ENCODE assay signal across 16 cellular contexts in genomic region chr17:14042411-14042810, GRCh38.
"Had no signal": no experiment of that assay in that cellular context is flagged by ENCODE, and none has a peak within 500 bp of the region (broad histone marks: within the 10 kb centered on the region; RNA-seq: fewer than 3 reads in every experiment).

No MANE protein-coding gene starts in this region.

- H3K4me3 Mint-ChIP-seq: activated CD4-positive, alpha-beta memory T cell treated with anti-CD3 and anti-CD28 coated beads for 36 hours; activated CD8-positive, alpha-beta memory T cell treated with anti-CD3 and anti-CD28 coated beads, Interleukin-2, amount 10 ng/mL, durations not matched to agents 7 days and 5 days; activated naive CD8-positive, alpha-beta T cell; naive B cell had no signal

- H3K27ac Mint-ChIP-seq: activated CD4-positive, alpha-beta memory T cell treated with anti-CD3 and anti-CD28 coated beads for 36 hours; activated CD8-positive, alpha-beta memory T cell treated with anti-CD3 and anti-CD28 coated beads, Interleukin-2, amount 10 ng/mL, durations not matched to agents 7 days and 5 days; activated naive CD8-positive, alpha-beta T cell; naive B cell had no signal

- H3K27me3 Mint-ChIP-seq: activated CD4-positive, alpha-beta memory T cell treated with anti-CD3 and anti-CD28 coated beads for 36 hours; activated CD8-positive, alpha-beta memory T cell treated with anti-CD3 and anti-CD28 coated beads, Interleukin-2, amount 10 ng/mL, durations not matched to agents 7 days and 5 days; activated naive CD8-positive, alpha-beta T cell; naive B cell had no signal

- H3K9me3 Mint-ChIP-seq: activated CD4-positive, alpha-beta memory T cell treated with anti-CD3 and anti-CD28 coated beads for 36 hours; naive B cell had no signal

- ATAC-seq: activated CD8-positive, alpha-beta memory T cell treated with anti-CD3 and anti-CD28 coated beads, Interleukin-2, amount 10 ng/mL, durations not matched to agents 7 days and 5 days; body of pancreas; left lung; upper lobe of right lung had no signal

- DNase-seq: activated CD4-positive, alpha-beta memory T cell treated with anti-CD3 and anti-CD28 coated beads for 36 hours; activated CD8-positive, alpha-beta memory T cell treated with anti-CD3 and anti-CD28 coated beads, Interleukin-2, amount 10 ng/mL, durations not matched to agents 7 days and 5 days; activated gamma-delta T cell treated with Interleukin-2 at 50 U/mL for 16 hours; activated T-cell treated with anti-CD3 and anti-CD28 coated beads, Interleukin-2, amount 50 U/mL, for 48 hours; amniotic stem cell; body of pancreas; caudate nucleus; hypothalamus; kidney; left lung; mammary epithelial cell; naive B cell; sigmoid colon; spleen; upper lobe of right lung had no signal

- H3K36me3 Mint-ChIP-seq: naive B cell had no signal
